In genomic region chr2:183124957-183125255, GRCh38 we compare ENCODE assay signal across 8 cellular contexts. TPM values are rescaled to one million over a fixed set of nuclear protein-coding genes. Genes with fewer than 3 reads are reported as not detected.
DNase-seq lines count a peak whose midpoint lies in the region; ATAC-seq, FAIRE-seq and TF ChIP-seq lines count a peak whose summit lies in the region.

No MANE protein-coding gene starts in this region.

- peak overlapping the region; percentile 76 for H3K27ac ChIP-seq in CD4-positive, alpha-beta T cell (ENCODE audit: low read depth, low read length)
- H3K27ac ChIP-seq in H1 (ENCODE audit: low read depth, low read length) (peak overlapping the region; percentile 97), neural progenitor cell (no peak overlapping the region)

- ATAC-seq in CD4-positive, alpha-beta T cell (ENCODE audit: poor library complexity), result no peak
- ATAC-seq in GM18520 (IDR thresholded peaks at IDR 0.05; ENCODE audit: unreplicated experiment), result no peak

- H3K23me2 ChIP-seq in H1 (ENCODE audit: low read depth, low read length), result no peaks in the 10 kb centered on the region; the same call in 1 of the 2 replicates

- H3K4ac ChIP-seq in H1 (replicated peaks; ENCODE audit: insufficient read length, low read depth, low read length), result no peak overlapping the region

- no peaks in the 10 kb centered on the region for H3K9me3 ChIP-seq in CD4-positive, alpha-beta T cell (ENCODE audit: control insufficient read depth, low read length)
- no peaks in the 10 kb centered on the region for H3K9me3 ChIP-seq in NT2/D1 (ENCODE audit: insufficient read depth, low read length)
- no peaks in the 10 kb centered on the region for H3K9me3 ChIP-seq in H1 (ENCODE audit: insufficient read depth in 2 of 2, low read depth in 1 of 2, low read length in 1 of 2)
- no peaks in the 10 kb centered on the region for H3K9me3 ChIP-seq in neural progenitor cell (ENCODE audit: low read depth)

- H4K20me1 ChIP-seq in H1 (replicated peaks in 1 of 2; ENCODE audit: control insufficient read depth in 1 of 2, insufficient read depth in 2 of 2, low read length in 2 of 2), result peaks cover 3 to 5% of the 10 kb centered on the region in 2 experiments
- H4K20me1 ChIP-seq in neural progenitor cell (ENCODE audit: low read depth), result no peaks in the 10 kb centered on the region

- peaks cover 47% of the 10 kb centered on the region for H3K4me1 Mint-ChIP-seq in CD4-positive, alpha-beta T cell (ENCODE audit: low read depth)
- peaks cover 23% of the 10 kb centered on the region for H3K4me1 Mint-ChIP-seq in neural progenitor cell

- H3K36me3 ChIP-seq in NT2/D1 (ENCODE audit: insufficient read depth, insufficient read length, low read length) (peaks cover 33% of the 10 kb centered on the region), H1 (ENCODE audit: control insufficient read depth in 2 of 4, insufficient read depth in 4 of 4, low read length in 3 of 4) (peaks cover 2 to 16% (median 6%) of the 10 kb centered on the region in 4 experiments; a peak in 5 of 8 replicates), neural progenitor cell (no peaks in the 10 kb centered on the region)

- H4K8ac ChIP-seq in H1 (ENCODE audit: extremely low read depth, insufficient read depth, low read length), result no peak overlapping the region

- H3K18ac ChIP-seq in H1 (ENCODE audit: extremely low read depth, low read length), result peak overlapping the region; percentile 99; the same call in 1 of the 2 replicates

- no peak overlapping the region for H3K23ac ChIP-seq in H1 (ENCODE audit: insufficient read length)

- no peaks in the 10 kb centered on the region for H3K27me3 ChIP-seq in CD4-positive, alpha-beta T cell (ENCODE audit: control insufficient read depth, insufficient read depth, low read length)
- no peaks in the 10 kb centered on the region for H3K27me3 ChIP-seq in NT2/D1 (ENCODE audit: insufficient read depth, insufficient read length)
- H3K27me3 ChIP-seq in H1 (replicated peaks in 1 of 4; ENCODE audit: control insufficient read depth in 3 of 4, extremely low read depth in 1 of 4, insufficient read depth in 3 of 4, low read length in 3 of 4), result no peaks in the 10 kb centered on the region
- H3K27me3 ChIP-seq in neural progenitor cell, result no peaks in the 10 kb centered on the region

- CTCF ChIA-PET in CD4-positive, alpha-beta T cell (lab: Charles Lee), result no interaction called here
- CTCF ChIA-PET in H1 (lab: Charles Lee; ENCODE audit: partially characterized antibody), result interaction anchor here (0.8 to 1.3 kb wide), 3 partner anchors 11 to 55 kb away, joined by 3 to 4 read pairs (median 4); partner anchors contain the start of gene DUSP19

- no peak for FAIRE-seq in H1 (lab: Jason Lieb, UNC)

- peaks cover 8% of the 10 kb centered on the region for H3F3A ChIP-seq in neural progenitor cell (ENCODE audit: low read depth)

- POLR2A ChIA-PET in CD4-positive, alpha-beta T cell (lab: Charles Lee), result interaction anchor here (0.6 to 3.4 kb wide), 5 partner anchors 9 to 89 kb away, joined by 3 to 21 read pairs (median 3); partner anchors contain the start of gene DUSP19
- POLR2A ChIA-PET in H1 (lab: Charles Lee; ENCODE audit: partially characterized antibody), result interaction anchor here (0.7 to 2.4 kb wide), 19 partner anchors 9 to 409 kb away, joined by 3 to 13 read pairs (median 4); partner anchors contain the start of genes DNAJC10 and DUSP19

- peak overlapping the region; percentile 86 for H3K4me3 ChIP-seq in NT2/D1 (ENCODE audit: insufficient read length, low read depth)
- peak overlapping the region; percentile 72 to 96 (median 92) for H3K4me3 ChIP-seq in H1 (ENCODE audit: extremely low read depth in 1 of 4, insufficient read depth in 2 of 4, low read depth in 3 of 4, low read length in 4 of 4)
- H3K4me3 ChIP-seq in neural progenitor cell, result peak overlapping the region; percentile 81

- peak overlapping the region; percentile 99 for H3K27ac Mint-ChIP-seq in CD4-positive, alpha-beta T cell
- H3K27ac Mint-ChIP-seq in neural progenitor cell, result peak overlapping the region; percentile 96

- peak overlapping the region; percentile 79 to 89 for H3K4me2 ChIP-seq in H1 (ENCODE audit: insufficient read depth in 1 of 2, low read depth in 2 of 2, low read length in 2 of 2)
- peak overlapping the region; percentile 95 for H3K4me2 ChIP-seq in neural progenitor cell

- intact Hi-C loops in CD4-positive, alpha-beta T cell (cut with DNase I, micrococcal nuclease), result loop anchor here (1.0 to 5.0 kb wide), 3 partner anchors 47 to 408 kb away; partner anchors contain the start of genes DUSP19 (in 2 of the 2) and DNAJC10 (in 1 of the 2)

- TF ChIP-seq RAD21 in H1 (IDR thresholded peaks at IDR 0.05 in 1 of 2, conservative IDR thresholded peaks at IDR 0.05 in 1 of 2; ENCODE audit: low read depth in 2 of 2, low read length in 2 of 2), result no peak

- no peak overlapping the region for H3K56ac ChIP-seq in H1 (replicated peaks; ENCODE audit: insufficient read length, low read depth, low read length)

- H2AFZ ChIP-seq in H1 (ENCODE audit: low read length) (peak overlapping the region; percentile 97; the same call in 1 of the 2 replicates), neural progenitor cell (replicated peaks) (no peak overlapping the region)

- 2% methylated on average over 10 of the region's 10 CpGs; no CpG with 5 or more reads in 1 of the 2 experiments for WGBS in H1 (ENCODE audit: extremely low coverage in 1 of 2, insufficient coverage in 1 of 2, insufficient read length in 1 of 2, insufficient replicate concordance in 2 of 2, low coverage in 1 of 2, low lambda C conversion rate in 2 of 2, missing lambda C conversion rate in 1 of 2), 2 experiments

- peak overlapping the region; percentile 98 for H2BK5ac ChIP-seq in H1 (ENCODE audit: low read depth, low read length)

- no peak overlapping the region for H3K14ac ChIP-seq in H1 (ENCODE audit: insufficient read length)

- H2BK12ac ChIP-seq in H1 (ENCODE audit: low read depth, low read length), result no peak overlapping the region; the same call in 1 of the 2 replicates

- no peak overlapping the region for H4K91ac ChIP-seq in H1 (replicated peaks; ENCODE audit: insufficient read length, low read length)

- H2BK120ac ChIP-seq in H1 (replicated peaks; ENCODE audit: low read depth, low read length), result no peak overlapping the region

- H3K9ac ChIP-seq in NT2/D1 (ENCODE audit: insufficient read length, low read depth) (peak overlapping the region; percentile 87), H1 (replicated peaks in 1 of 4; ENCODE audit: extremely low read depth in 1 of 4, low read depth in 3 of 4, low read length in 3 of 4) (peak overlapping the region; percentile 95 to 99 (median 98)), neural progenitor cell (peak overlapping the region; percentile 49)

- H2BK20ac ChIP-seq in H1 (ENCODE audit: low read length), result no peak overlapping the region

- H3K27me3 Mint-ChIP-seq in CD4-positive, alpha-beta T cell, result peaks cover 7% of the 10 kb centered on the region
- H3K27me3 Mint-ChIP-seq in neural progenitor cell (ENCODE audit: insufficient read depth, low read depth), result no peaks in the 10 kb centered on the region

- no peaks in the 10 kb centered on the region for H3K79me1 ChIP-seq in H1 (ENCODE audit: low read depth, low read length)

- no peak for TF ChIP-seq EP300 in H1 (IDR thresholded peaks at IDR 0.05; ENCODE audit: borderline replicate concordance in 1 of 2, low read depth in 2 of 2, low read length in 2 of 2)

- peaks cover 38% of the 10 kb centered on the region for H3K36me3 Mint-ChIP-seq in CD4-positive, alpha-beta T cell (ENCODE audit: low read depth)
- H3K36me3 Mint-ChIP-seq in neural progenitor cell, result no peaks in the 10 kb centered on the region

- DNase-seq in CD4-positive, alpha-beta T cell, result no peak
- DNase-seq in NT2/D1 (ENCODE audit: low read depth, low spot score) (no peak), H1 (ENCODE audit: low read depth in 1 of 2, low spot score in 2 of 2) (no peak), neural progenitor cell (ENCODE audit: low spot score) (no peak), foreskin melanocyte (no peak), NCI-H1105 treated with DMSO at 0.1 percent for 48 hours (lab: John Stamatoyannopoulos, UW) (no peak), NCI-H2029 treated with DMSO at 0.1 percent for 48 hours (lab: John Stamatoyannopoulos, UW) (no peak)

- no peak overlapping the region for H2AK5ac ChIP-seq in H1 (ENCODE audit: low read depth, low read length)

- H4K5ac ChIP-seq in H1 (ENCODE audit: insufficient read length, low read depth, low read length), result peak overlapping the region; percentile 98

- no peak overlapping the region for H2BK15ac ChIP-seq in H1 (ENCODE audit: low read length)

- no peaks in the 10 kb centered on the region for H3K9me3 Mint-ChIP-seq in CD4-positive, alpha-beta T cell
- H3K9me3 Mint-ChIP-seq in neural progenitor cell, result no peaks in the 10 kb centered on the region

- TF ChIP-seq CTCF in CD4-positive, alpha-beta T cell (IDR thresholded peaks at IDR 0.05), result no peak
- TF ChIP-seq CTCF in H1 (IDR thresholded peaks at IDR 0.05; ENCODE audit: control extremely low read depth in 1 of 3, insufficient read depth in 1 of 3, low read depth in 1 of 3, low read length in 3 of 3), result no peak
- no peak for TF ChIP-seq CTCF in neural progenitor cell (IDR thresholded peaks at IDR 0.05)

- TF ChIP-seq POLR2A in H1 (IDR thresholded peaks at IDR 0.05; ENCODE audit: control extremely low read depth in 1 of 2, low read depth in 2 of 2, low read length in 2 of 2), result no peak

- H3K4me1 ChIP-seq in NT2/D1 (ENCODE audit: insufficient read depth, insufficient read length), result no peaks in the 10 kb centered on the region
- peaks cover 0 to 12% (median 5%) of the 10 kb centered on the region in 4 experiments; a peak in 6 of 7 replicates for H3K4me1 ChIP-seq in H1 (replicated peaks in 1 of 4; ENCODE audit: control insufficient read depth in 3 of 4, insufficient read depth in 4 of 4, low read length in 3 of 4)
- peaks cover 18% of the 10 kb centered on the region for H3K4me1 ChIP-seq in neural progenitor cell

- H3K4me3 Mint-ChIP-seq in CD4-positive, alpha-beta T cell, result peak overlapping the region; percentile 96
- peak overlapping the region; percentile 96 for H3K4me3 Mint-ChIP-seq in neural progenitor cell

- H3K79me2 ChIP-seq in H1 (ENCODE audit: control insufficient read depth in 1 of 2, insufficient read depth in 2 of 2, low read length in 2 of 2) (peaks cover 18 to 55% of the 10 kb centered on the region in 2 experiments), neural progenitor cell (ENCODE audit: low read depth) (peaks cover 57% of the 10 kb centered on the region)

RNA-seq across cellular contexts. Expression of gene NUP35, which starts 0.7 kb away (rescaled TPM):
- total RNA-seq in CD4-positive, alpha-beta T cell, result 10 to 100 TPM; 12.5 to 13.1 TPM
- total RNA-seq in H1 (2021; fragmentation: NEBNext Ultra II Directional; extraction: Animal tissue kit (Norgen Biotek cat#: 25700)), result 48.5 and 48.7 TPM in 2 replicates
- polyA plus RNA-seq in H1 (2011; rRNA removed), result 18.0 and 30.7 TPM in 2 replicates
- 28.3 TPM for polyA plus RNA-seq in H1 (2011; cell fraction: cytosol; rRNA removed)
- 31.7 TPM for polyA plus RNA-seq in H1 (2011; cell fraction: nucleus; rRNA removed)
- 34.0 to 47.7 TPM (median 36.3 TPM) in 4 replicates for polyA plus RNA-seq in H1 (2012, experiment 1 of 2)
- 4.0 TPM for polyA plus RNA-seq in H1 (2012, experiment 2 of 2)
- 29.5 TPM for polyA plus RNA-seq in H1 (2013, experiment 1 of 2)
- 30.2 TPM for polyA plus RNA-seq in H1 (2013, experiment 2 of 2)
- polyA minus RNA-seq in H1 (2011; rRNA and poly(A)+ RNA removed), result 53.0 and 68.4 TPM in 2 replicates
- polyA minus RNA-seq in H1 (2011; cell fraction: cytosol; rRNA and poly(A)+ RNA removed), result 23.9 TPM
- polyA minus RNA-seq in H1 (2011; cell fraction: nucleus; rRNA and poly(A)+ RNA removed), result 106 TPM
- total RNA-seq in neural progenitor cell (ENCODE audit: low replicate concordance), result 32.9 and 53.3 TPM in 2 replicates

RNA-seq across cellular contexts. Expression of gene DUSP19, which starts 46.4 kb away (rescaled TPM):
- total RNA-seq in CD4-positive, alpha-beta T cell, result under 1 TPM; 0.14 to 0.50 TPM
- total RNA-seq in H1 (2021; fragmentation: NEBNext Ultra II Directional; extraction: Animal tissue kit (Norgen Biotek cat#: 25700)), result 2.1 and 2.3 TPM in 2 replicates
- 0.53 and 0.73 TPM in 2 replicates for polyA plus RNA-seq in H1 (2011; rRNA removed)
- 0.71 TPM for polyA plus RNA-seq in H1 (2011; cell fraction: cytosol; rRNA removed)
- 1.1 TPM for polyA plus RNA-seq in H1 (2011; cell fraction: nucleus; rRNA removed)
- 0.42 to 1.7 TPM (median 0.61 TPM) in 4 replicates for polyA plus RNA-seq in H1 (2012, experiment 1 of 2)
- polyA plus RNA-seq in H1 (2012, experiment 2 of 2), result 0.09 TPM
- polyA plus RNA-seq in H1 (2013, experiment 1 of 2), result 0.91 TPM
- polyA plus RNA-seq in H1 (2013, experiment 2 of 2), result 0.74 TPM
- 1.3 and 1.5 TPM in 2 replicates for polyA minus RNA-seq in H1 (2011; rRNA and poly(A)+ RNA removed)
- 0.81 TPM for polyA minus RNA-seq in H1 (2011; cell fraction: cytosol; rRNA and poly(A)+ RNA removed)
- polyA minus RNA-seq in H1 (2011; cell fraction: nucleus; rRNA and poly(A)+ RNA removed), result 2.2 TPM
- 3.5 and 6.7 TPM in 2 replicates for total RNA-seq in neural progenitor cell (ENCODE audit: low replicate concordance)
